In the genomic region with DNA sequence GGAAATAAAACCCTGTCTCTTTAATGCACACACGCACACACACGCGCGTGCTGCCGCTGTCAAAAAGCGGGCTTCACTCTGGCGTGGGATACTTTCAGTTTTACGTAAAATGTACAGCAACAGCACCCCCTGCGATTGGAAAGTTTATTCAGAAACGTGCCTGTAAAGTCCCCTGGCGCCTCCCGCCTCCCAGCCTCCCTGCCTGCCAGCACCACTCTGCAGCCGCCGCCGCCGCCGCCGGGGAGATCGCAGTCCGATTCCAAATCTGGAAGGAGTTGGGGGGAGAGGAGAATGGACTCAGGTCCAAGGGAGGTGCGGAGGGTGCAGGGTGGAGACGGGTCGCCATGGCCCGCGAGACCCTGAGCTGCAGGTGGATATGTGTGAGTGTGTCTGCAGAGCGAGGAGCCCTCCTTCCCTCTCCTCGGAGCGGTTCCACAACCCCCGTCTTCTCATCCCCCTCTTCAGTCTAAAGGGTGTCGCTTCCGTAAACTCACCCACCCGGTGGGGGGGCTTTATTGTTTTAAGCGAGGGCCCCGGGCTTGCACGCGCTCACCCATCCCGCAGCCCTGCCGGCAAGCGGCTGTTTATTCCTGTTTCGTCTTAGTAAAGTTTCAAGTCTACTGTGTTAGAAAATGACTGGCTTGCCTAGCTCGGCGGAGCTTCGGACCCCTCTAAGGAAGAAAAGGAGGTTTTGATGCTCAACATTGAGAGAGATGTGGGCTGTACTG, we compare ENCODE assay signal across 8 cellular contexts. TPM values are rescaled to one million over a fixed set of nuclear protein-coding genes. Genes with fewer than 3 reads are reported as not detected.
DNase-seq lines count a peak whose midpoint lies in the region; ATAC-seq and TF ChIP-seq lines count a peak whose summit lies in the region.

No MANE protein-coding gene starts in this region.

- ATAC-seq in Right ventricle myocardium superior (ENCODE audit: poor library complexity) = peak; percentile 38
- ATAC-seq in HG02571 (IDR thresholded peaks at IDR 0.05; ENCODE audit: unreplicated experiment) = peak; percentile 37
- peak; percentile 58 for ATAC-seq in central memory CD8-positive, alpha-beta T cell (replicated peaks; ENCODE audit: extremely low read depth, poor library complexity, severe bottlenecking)
- peak; percentile 51 to 58 (median 54) for ATAC-seq in right lobe of liver

- H3K27me3 ChIP-seq in right lobe of liver = peaks cover 0 to 26% of the 10 kb centered on the region in 2 donors

- H3K27ac ChIP-seq in right lobe of liver = no peak overlapping the region

- WGBS in right lobe of liver (ENCODE audit: insufficient coverage, low coverage, low lambda C conversion rate, missing lambda C conversion rate) = 0% methylated on average over 27 of the region's 43 CpGs

- peaks cover 0 to 50% (median 7%) of the 10 kb centered on the region in 4 donors for H3K4me1 ChIP-seq in right lobe of liver

- H3K9me3 ChIP-seq in right lobe of liver = no peaks in the 10 kb centered on the region

- intact Hi-C loops in Right ventricle myocardium superior (cut with DNase I) = loop anchor here (10.0 kb wide), 1 partner anchor 440 kb away; no protein-coding TSS in a partner anchor
- intact Hi-C loops in cardiac septum (cut with DNase I) = loop anchor here (10.0 kb wide), 1 partner anchor 670 kb away; no protein-coding TSS in a partner anchor
- intact Hi-C loops in right lobe of liver (cut with DNase I) = loop anchor here in 1 of 2 donors (10.0 kb wide), 1 partner anchor 1260 kb away; no protein-coding TSS in a partner anchor

- peaks cover 72% of the 10 kb centered on the region for H3K27me3 Mint-ChIP-seq in central memory CD8-positive, alpha-beta T cell

- H3K36me3 Mint-ChIP-seq in central memory CD8-positive, alpha-beta T cell (ENCODE audit: insufficient read depth) = peaks cover 10% of the 10 kb centered on the region

- H3K4me1 Mint-ChIP-seq in central memory CD8-positive, alpha-beta T cell = peaks cover 32% of the 10 kb centered on the region

- peak overlapping the region; percentile 84 for H3K4me3 Mint-ChIP-seq in central memory CD8-positive, alpha-beta T cell

- H3K4me3 ChIP-seq in right lobe of liver = peak overlapping the region; percentile 39 to 53 (median 40)

- no peaks in the 10 kb centered on the region for H3K9me3 Mint-ChIP-seq in central memory CD8-positive, alpha-beta T cell

- DNase-seq in Right ventricle myocardium superior (peak; percentile 64), cardiac septum (ENCODE audit: low spot score) (no peak), NAMALWA (ENCODE audit: low spot score) (peak; percentile 92), T1000 (lab: John Stamatoyannopoulos, UW) (peak; percentile 47), right lobe of liver (peak; percentile 50 to 62 (median 62))
- DNase-seq in central memory CD8-positive, alpha-beta T cell (ENCODE audit: low spot score in 2 of 2) = peak; percentile 31 to 36
- peak; percentile 37 for DNase-seq in stimulated activated CD8-positive, alpha-beta memory T cell treated with anti-CD3 and anti-CD28 coated beads, Interleukin-4, amount 100 ng/mL, for 24 hours (ENCODE audit: low read depth)

- peak in 3 of 4 donors; percentile 13 to 17 (median 13) for TF ChIP-seq CTCF in right lobe of liver (IDR thresholded peaks at IDR 0.05)

- peak overlapping the region; percentile 49 for H3K27ac Mint-ChIP-seq in central memory CD8-positive, alpha-beta T cell (ENCODE audit: low read depth)

- no peak for TF ChIP-seq POLR2A in right lobe of liver (IDR thresholded peaks at IDR 0.05)

- no peaks in the 10 kb centered on the region for H3K36me3 ChIP-seq in right lobe of liver

RNA-seq across cellular contexts. Expression of a gene that starts 1.8 kb away (rescaled TPM):
- total RNA-seq in Right ventricle myocardium superior (31.6 TPM), cardiac septum (16.9 TPM), right lobe of liver (under 1 TPM; 0.06 to 0.80 (median 0.37) TPM)
